ENCODE assay signal across 16 cellular contexts in genomic region chr4:141660880-141661279, GRCh38. TPM values are rescaled to one million over a fixed set of nuclear protein-coding genes. Genes with fewer than 3 reads are reported as not detected.
"Had no signal": no experiment of that assay in that cellular context is flagged by ENCODE, and none has a peak within 500 bp of the region (broad histone marks: within the 10 kb centered on the region; RNA-seq: fewer than 3 reads in every experiment).

No MANE protein-coding gene starts in this region.

- DNase-seq: activated CD4-positive, alpha-beta T cell treated with anti-CD3 and anti-CD28 coated beads, Interleukin-2, amount 50 U/mL, for 48 hours; activated CD8-positive, alpha-beta memory T cell treated with anti-CD3 and anti-CD28 coated beads, Interleukin-2, amount 50 U/mL, for 48 hours; activated naive CD4-positive, alpha-beta T cell treated with Interleukin-2 at 50 U/mL for 16 hours; activated naive CD8-positive, alpha-beta T cell treated with anti-CD3 and anti-CD28 coated beads, Interleukin-2, amount 10 ng/mL, durations not matched to agents 7 days and 5 days; activated T-cell treated with anti-CD3 and anti-CD28 coated beads, Interleukin-2, amount 50 U/mL, for 4 hours; body of pancreas; cortex of kidney; foreskin keratinocyte; left lung; naive B cell; spleen; stimulated activated CD4-positive, alpha-beta T cell treated with anti-CD3 and anti-CD28 coated beads, Interleukin-4, amount 100 ng/mL, for 1 hour; stimulated activated naive CD8-positive, alpha-beta T cell treated with anti-CD3 and anti-CD28 coated beads, Interleukin-15, Interleukin-2, amounts not matched to agents 100 U/mL and 50 U/mL, for 24 hours; thyroid gland had no signal

- ATAC-seq: activated T-cell treated with anti-CD3 and anti-CD28 coated beads, Interleukin-2, amount 50 U/mL, for 4 hours; body of pancreas; foreskin keratinocyte; left lung; stimulated activated naive CD8-positive, alpha-beta T cell treated with anti-CD3 and anti-CD28 coated beads, Interleukin-15, Interleukin-2, amounts not matched to agents 100 U/mL and 50 U/mL, for 24 hours; upper lobe of right lung had no signal

RNA-seq across cellular contexts. Expression of gene IL15, which starts 24.5 kb away (rescaled TPM):
- polyA plus RNA-seq: cardiac muscle cell had no signal
